15 cellular contexts compared by ENCODE assay signal in genomic region chr2:206561962-206562361, GRCh38.
"Had no signal": no experiment of that assay in that cellular context is flagged by ENCODE, and none has a peak within 500 bp of the region (broad histone marks: within the 10 kb centered on the region; RNA-seq: fewer than 3 reads in every experiment).

No MANE protein-coding gene starts in this region.

- H3K4me3 ChIP-seq: coronary artery, lower lobe of right lung, neural progenitor cell, ovary, thoracic aorta had no signal

- ATAC-seq: activated T-helper 17 cell treated with anti-CD3 and anti-CD28 coated beads, Interleukin-2, amount 50 U/mL, for 72 hours; lower lobe of right lung; stimulated activated naive CD8-positive, alpha-beta T cell treated with anti-CD3 and anti-CD28 coated beads, Interleukin-15, amount 100 ng/mL, for 72 hours had no signal

- DNase-seq: activated B cell treated with CpG ODN at 0.5 μM for 24 hours; activated CD4-positive, alpha-beta T cell treated with anti-CD3 and anti-CD28 coated beads, Interleukin-2, amount 10 ng/mL, durations not matched to agents 24 days and 14 days; activated CD8-positive, alpha-beta memory T cell treated with anti-CD3 and anti-CD28 coated beads for 24 hours; activated naive CD4-positive, alpha-beta T cell treated with anti-CD3 and anti-CD28 coated beads for 36 hours; effector CD4-positive, alpha-beta T cell; hippocampal formation; lower lobe of right lung; midbrain; ovary; stimulated activated CD4-positive, alpha-beta T cell treated with anti-CD3 and anti-CD28 coated beads, Interleukin-4, amount 100 ng/mL, for 1 hour; stimulated activated naive CD8-positive, alpha-beta T cell treated with anti-CD3 and anti-CD28 coated beads, Interleukin-15, amount 100 ng/mL, for 72 hours had no signal
